Comparison of ENCODE assay signal across 21 cellular contexts in the genomic region with DNA sequence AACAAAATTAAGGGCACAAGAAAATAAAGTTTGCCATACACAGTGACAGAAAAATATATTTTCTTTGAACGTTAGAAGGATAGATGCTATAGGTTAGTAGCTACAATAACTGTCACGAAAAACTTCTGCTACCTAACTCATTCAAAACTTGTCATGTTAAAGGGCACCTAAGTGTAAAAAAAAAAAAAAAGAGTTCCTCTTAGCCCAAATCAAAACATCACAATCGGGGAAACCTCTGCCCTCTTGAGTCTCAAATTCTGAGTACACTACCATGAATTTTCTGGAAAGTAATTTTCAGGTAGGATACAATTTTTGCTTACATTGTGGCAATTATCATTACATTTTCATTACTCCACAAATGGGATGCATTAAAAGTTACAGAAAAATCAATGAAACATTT.
"Had no signal": no experiment of that assay in that cellular context is flagged by ENCODE, and none has a peak within 500 bp of the region (broad histone marks: within the 10 kb centered on the region; RNA-seq: fewer than 3 reads in every experiment).

No MANE protein-coding gene starts in this region.

- H3K27me3 Mint-ChIP-seq: activated CD4-positive, alpha-beta memory T cell treated with anti-CD3 and anti-CD28 coated beads for 36 hours; activated CD8-positive, alpha-beta memory T cell treated with anti-CD3 and anti-CD28 coated beads, Interleukin-2, amount 10 ng/mL, durations not matched to agents 7 days and 5 days; activated naive CD4-positive, alpha-beta T cell treated with anti-CD3 and anti-CD28 coated beads, Interleukin-2, amount 50 U/mL, for 24 hours; activated T-cell treated with anti-CD3 and anti-CD28 coated beads, Interleukin-2, amount 50 U/mL, for 24 hours had no signal

- H3K9ac ChIP-seq: parathyroid adenoma had no signal

- H2AFZ ChIP-seq: parathyroid adenoma had no signal

- H3K27me3 ChIP-seq: adrenal gland, cardiac muscle cell, dorsolateral prefrontal cortex, tibial nerve had no signal

- H3K27ac Mint-ChIP-seq: activated CD4-positive, alpha-beta memory T cell treated with anti-CD3 and anti-CD28 coated beads for 36 hours; activated CD8-positive, alpha-beta memory T cell treated with anti-CD3 and anti-CD28 coated beads, Interleukin-2, amount 10 ng/mL, durations not matched to agents 7 days and 5 days; activated naive CD4-positive, alpha-beta T cell treated with anti-CD3 and anti-CD28 coated beads, Interleukin-2, amount 50 U/mL, for 24 hours; activated T-cell treated with anti-CD3 and anti-CD28 coated beads, Interleukin-2, amount 50 U/mL, for 24 hours; endodermal cell; stimulated activated naive B cell treated with anti-CD40 and anti-IgM and Interleukin-4, amounts not matched to agents 10 μg/mL and 1 μg/mL and 100 μg/mL, for 72 hours had no signal

- H3K36me3 ChIP-seq: adrenal gland, cardiac muscle cell, tibial nerve, WERI-Rb-1 had no signal

- H3K9me3 Mint-ChIP-seq: activated CD4-positive, alpha-beta memory T cell treated with anti-CD3 and anti-CD28 coated beads for 36 hours; activated naive CD4-positive, alpha-beta T cell treated with anti-CD3 and anti-CD28 coated beads, Interleukin-2, amount 50 U/mL, for 24 hours; activated T-cell treated with anti-CD3 and anti-CD28 coated beads, Interleukin-2, amount 50 U/mL, for 24 hours; endodermal cell; neural crest cell; stimulated activated naive B cell treated with anti-CD40 and anti-IgM and Interleukin-4, amounts not matched to agents 10 μg/mL and 1 μg/mL and 100 μg/mL, for 72 hours had no signal

- H3K4me3 Mint-ChIP-seq: activated CD4-positive, alpha-beta memory T cell treated with anti-CD3 and anti-CD28 coated beads for 36 hours; activated CD8-positive, alpha-beta memory T cell treated with anti-CD3 and anti-CD28 coated beads, Interleukin-2, amount 10 ng/mL, durations not matched to agents 7 days and 5 days; activated naive CD4-positive, alpha-beta T cell treated with anti-CD3 and anti-CD28 coated beads, Interleukin-2, amount 50 U/mL, for 24 hours; activated T-cell treated with anti-CD3 and anti-CD28 coated beads, Interleukin-2, amount 50 U/mL, for 24 hours; endodermal cell; neural crest cell; stimulated activated naive B cell treated with anti-CD40 and anti-IgM and Interleukin-4, amounts not matched to agents 10 μg/mL and 1 μg/mL and 100 μg/mL, for 72 hours had no signal

- H3K4me3 ChIP-seq: adrenal gland, cardiac muscle cell, lung, tibial nerve had no signal

- ATAC-seq: activated CD8-positive, alpha-beta memory T cell treated with anti-CD3 and anti-CD28 coated beads, Interleukin-2, amount 10 ng/mL, durations not matched to agents 7 days and 5 days; stimulated activated naive B cell treated with anti-CD40 and anti-IgM and Interleukin-4, amounts not matched to agents 10 μg/mL and 1 μg/mL and 100 μg/mL, for 72 hours had no signal

- DNase-seq: activated CD4-positive, alpha-beta memory T cell treated with anti-CD3 and anti-CD28 coated beads for 36 hours; activated CD8-positive, alpha-beta memory T cell treated with anti-CD3 and anti-CD28 coated beads, Interleukin-2, amount 10 ng/mL, durations not matched to agents 7 days and 5 days; activated effector memory CD4-positive, alpha-beta T cell treated with Interleukin-2 at 50 U/mL for 16 hours; activated T-cell treated with anti-CD3 and anti-CD28 coated beads, Interleukin-2, amount 50 U/mL, for 24 hours; adrenal gland; dorsolateral prefrontal cortex; endodermal cell; erythroblast; left colon; midbrain; retina; stimulated activated CD4-positive, alpha-beta T cell treated with anti-CD3 and anti-CD28 coated beads, Interleukin-2, amount 100 ng/mL, for 48 hours; stimulated activated naive B cell treated with anti-CD40 and anti-IgM and Interleukin-4, amounts not matched to agents 10 μg/mL and 1 μg/mL and 100 μg/mL, for 72 hours; T-helper 1 cell; WERI-Rb-1 had no signal

- H3K27ac ChIP-seq: adrenal gland, cardiac muscle cell, parathyroid adenoma, tibial nerve, WERI-Rb-1 had no signal

- H3K9me3 ChIP-seq: adrenal gland, tibial nerve had no signal
